Comparison of ENCODE assay signal across 19 cellular contexts in the genomic region with DNA sequence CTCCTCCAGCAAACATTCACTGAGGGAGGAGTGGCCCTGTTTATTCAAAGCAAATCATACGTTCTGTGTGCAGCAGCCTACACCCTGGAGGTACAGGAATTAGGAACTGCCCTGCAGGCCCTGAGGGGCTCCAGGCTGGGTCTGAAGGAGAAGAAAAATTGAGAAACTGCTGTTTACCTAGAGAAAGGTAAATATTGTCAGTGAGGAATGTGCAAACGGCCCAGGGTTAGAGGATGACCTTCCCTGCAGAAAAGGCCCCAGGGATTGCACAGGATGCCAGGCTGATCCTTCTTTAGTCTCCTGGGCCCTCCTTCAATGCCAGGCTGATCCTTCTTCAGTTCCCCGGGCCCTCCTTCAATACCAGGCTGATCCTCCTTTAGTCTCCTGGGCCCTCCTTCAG. TPM values are rescaled to one million over a fixed set of nuclear protein-coding genes. Genes with fewer than 3 reads are reported as not detected.
"Had no signal": no experiment of that assay in that cellular context is flagged by ENCODE, and none has a peak within 500 bp of the region (broad histone marks: within the 10 kb centered on the region; RNA-seq: fewer than 3 reads in every experiment).

No MANE protein-coding gene starts in this region.

- DNase-seq: activated CD4-positive, alpha-beta T cell treated with anti-CD3 and anti-CD28 coated beads for 4 hours; activated CD8-positive, alpha-beta memory T cell treated with anti-CD3 and anti-CD28 coated beads, Interleukin-2, amount 50 U/mL, for 4 hours; activated CD8-positive, alpha-beta T cell treated with anti-CD3 and anti-CD28 coated beads for 36 hours; activated naive CD4-positive, alpha-beta T cell; activated T-cell treated with anti-CD3 and anti-CD28 coated beads, Interleukin-2, amount 50 U/mL, for 72 hours; esophagus squamous epithelium; foreskin fibroblast; left colon; mesenchymal stem cell; ovary; retina; stimulated activated CD4-positive, alpha-beta T cell treated with anti-CD3 and anti-CD28 coated beads, Interleukin-4, amount 100 ng/mL, for 4 hours; T-cell; T1000; thyroid gland had no signal

- H3K4me3 Mint-ChIP-seq: activated CD8-positive, alpha-beta T cell treated with anti-CD3 and anti-CD28 coated beads for 36 hours; activated T-cell treated with anti-CD3 and anti-CD28 coated beads, Interleukin-2, amount 50 U/mL, for 72 hours; T-cell had no signal

- H3K4me3 ChIP-seq: cardiac muscle cell, esophagus squamous epithelium, ovary, skin epidermis, thyroid gland had no signal

- H3K27me3 Mint-ChIP-seq: activated CD8-positive, alpha-beta T cell treated with anti-CD3 and anti-CD28 coated beads for 36 hours; T-cell had no signal

- H3K27ac ChIP-seq: cardiac muscle cell, esophagus squamous epithelium, ovary, thyroid gland had no signal

- H3K36me3 ChIP-seq: cardiac muscle cell, esophagus squamous epithelium, ovary, thyroid gland had no signal

- H3K27me3 ChIP-seq: cardiac muscle cell, esophagus squamous epithelium, ovary, thyroid gland had no signal

- H3K27ac Mint-ChIP-seq: activated CD8-positive, alpha-beta T cell treated with anti-CD3 and anti-CD28 coated beads for 36 hours; activated T-cell treated with anti-CD3 and anti-CD28 coated beads, Interleukin-2, amount 50 U/mL, for 72 hours; T-cell had no signal

- H3K9me3 ChIP-seq: ovary, thyroid gland had no signal

RNA-seq across cellular contexts. Expression of a gene that starts 5.7 kb away (rescaled TPM):
- total RNA-seq: activated CD8-positive, alpha-beta T cell treated with anti-CD3 and anti-CD28 coated beads for 36 hours; activated T-cell treated with anti-CD3 and anti-CD28 coated beads, Interleukin-2, amount 50 U/mL, for 72 hours; astrocyte; cardiac muscle cell; left colon; T-cell; thyroid gland had no signal
- polyA plus RNA-seq: cardiac muscle cell, neural cell, ovary had no signal

RNA-seq across cellular contexts. Expression of a gene that starts 31.1 kb away (rescaled TPM):
- total RNA-seq: activated CD8-positive, alpha-beta T cell treated with anti-CD3 and anti-CD28 coated beads for 36 hours; activated T-cell treated with anti-CD3 and anti-CD28 coated beads, Interleukin-2, amount 50 U/mL, for 72 hours; astrocyte; cardiac muscle cell; T-cell had no signal
- polyA plus RNA-seq: cardiac muscle cell, neural cell had no signal
